Comparison of ENCODE assay signal across 22 cellular contexts in the genomic region with DNA sequence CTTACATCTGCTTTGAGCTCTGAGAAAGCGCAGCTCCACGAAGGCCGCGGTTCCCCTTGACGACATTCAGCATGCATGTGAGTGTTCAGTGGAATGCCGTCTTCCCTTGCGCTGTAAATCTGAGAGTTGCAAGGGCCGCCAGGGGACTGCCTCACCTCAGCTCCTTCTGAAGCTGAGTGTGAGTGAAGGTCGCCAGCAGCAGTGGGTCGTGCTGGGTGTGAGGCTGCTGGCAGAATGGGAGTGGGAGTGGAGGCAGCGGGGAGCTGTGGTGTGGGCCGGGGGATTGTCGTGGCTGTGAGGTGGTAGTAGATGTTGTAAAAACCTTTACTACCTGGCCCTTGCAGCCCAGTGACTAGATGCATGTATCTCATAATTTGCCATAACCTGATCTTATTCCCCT.
"Had no signal": no experiment of that assay in that cellular context is flagged by ENCODE, and none has a peak within 500 bp of the region (broad histone marks: within the 10 kb centered on the region; RNA-seq: fewer than 3 reads in every experiment).

No MANE protein-coding gene starts in this region.

- H3K4me3 Mint-ChIP-seq: naive thymus-derived CD8-positive, alpha-beta T cell; stimulated activated naive B cell treated with anti-CD40 and anti-IgM and Interleukin-4, amounts not matched to agents 10 μg/mL and 1 μg/mL and 100 μg/mL, for 72 hours; stimulated activated naive CD8-positive, alpha-beta T cell treated with anti-CD3 and anti-CD28 coated beads, Interleukin-15, Interleukin-2, amounts not matched to agents 100 ng/mL and 50 ng/mL, for 24 hours had no signal

- H3K27ac Mint-ChIP-seq: stimulated activated naive B cell treated with anti-CD40 and anti-IgM and Interleukin-4, amounts not matched to agents 10 μg/mL and 1 μg/mL and 100 μg/mL, for 72 hours; stimulated activated naive CD8-positive, alpha-beta T cell treated with anti-CD3 and anti-CD28 coated beads, Interleukin-15, Interleukin-2, amounts not matched to agents 100 ng/mL and 50 ng/mL, for 24 hours had no signal

- FAIRE-seq: keratinocyte, pancreas, urothelium cell line had no signal

- H3K27me3 Mint-ChIP-seq: naive thymus-derived CD8-positive, alpha-beta T cell; stimulated activated naive B cell treated with anti-CD40 and anti-IgM and Interleukin-4, amounts not matched to agents 10 μg/mL and 1 μg/mL and 100 μg/mL, for 72 hours; stimulated activated naive CD8-positive, alpha-beta T cell treated with anti-CD3 and anti-CD28 coated beads, Interleukin-15, Interleukin-2, amounts not matched to agents 100 ng/mL and 50 ng/mL, for 24 hours had no signal

- H3K27me3 ChIP-seq: gastrocnemius medialis, pancreas, right atrium auricular region, spleen, tibial nerve, upper lobe of left lung had no signal

- H3K27ac ChIP-seq: gastrocnemius medialis, pancreas, right atrium auricular region, skin epidermis, spleen, thoracic aorta, tibial nerve, upper lobe of left lung had no signal

- H3K4me3 ChIP-seq: gastrocnemius medialis, pancreas, right atrium auricular region, skin epidermis, spleen, thoracic aorta, tibial nerve, upper lobe of left lung had no signal

- H3K9me3 ChIP-seq: gastrocnemius medialis, pancreas, right atrium auricular region, spleen, thoracic aorta, tibial nerve, upper lobe of left lung had no signal

- ATAC-seq: gastrocnemius medialis; left lobe of liver; naive thymus-derived CD8-positive, alpha-beta T cell; stimulated activated naive B cell treated with anti-CD40 and anti-IgM and Interleukin-4, amounts not matched to agents 10 μg/mL and 1 μg/mL and 100 μg/mL, for 72 hours had no signal

- DNase-seq: cerebellar nuclear complex; cortex of kidney; foreskin fibroblast; gastrocnemius medialis; head of caudate nucleus; mammary epithelial cell; mesendoderm; naive thymus-derived CD8-positive, alpha-beta T cell; occipital lobe; spleen; stimulated activated CD4-positive, alpha-beta T cell treated with anti-CD3 and anti-CD28 coated beads, Interleukin-4, amount 100 ng/mL, for 4 hours; stimulated activated naive B cell treated with anti-CD40 and anti-IgM and Interleukin-4, amounts not matched to agents 10 μg/mL and 1 μg/mL and 100 μg/mL, for 72 hours; upper lobe of left lung had no signal

- H3K9me3 Mint-ChIP-seq: naive thymus-derived CD8-positive, alpha-beta T cell; stimulated activated naive B cell treated with anti-CD40 and anti-IgM and Interleukin-4, amounts not matched to agents 10 μg/mL and 1 μg/mL and 100 μg/mL, for 72 hours; stimulated activated naive CD8-positive, alpha-beta T cell treated with anti-CD3 and anti-CD28 coated beads, Interleukin-15, Interleukin-2, amounts not matched to agents 100 ng/mL and 50 ng/mL, for 24 hours had no signal
